In the genomic region with DNA sequence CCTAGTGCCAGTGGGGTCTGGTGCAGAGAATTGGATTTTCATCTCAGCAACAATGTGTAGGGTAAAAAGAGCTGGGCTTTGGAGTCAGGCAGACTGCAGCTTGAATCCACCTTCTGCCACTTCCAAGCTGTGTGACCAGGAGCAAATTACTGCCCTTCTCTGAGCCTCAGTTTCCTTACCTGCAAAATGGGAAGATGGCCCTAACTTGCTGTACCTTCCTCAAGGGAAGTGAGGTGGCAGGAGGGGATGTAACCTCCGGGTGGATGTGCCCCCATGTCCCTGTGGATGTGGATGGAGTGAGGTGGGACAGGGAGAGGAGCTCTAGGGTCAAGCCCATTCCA, we compare ENCODE assay signal across 20 cellular contexts.
DNase-seq lines count a peak whose midpoint lies in the region; ATAC-seq and TF ChIP-seq lines count a peak whose summit lies in the region.
"Had no signal": no experiment of that assay in that cellular context is flagged by ENCODE, and none has a peak within 500 bp of the region (broad histone marks: within the 10 kb centered on the region; RNA-seq: fewer than 3 reads in every experiment).

No MANE protein-coding gene starts in this region.

- peaks cover 93% of the 10 kb centered on the region for H3K27me3 ChIP-seq in neural progenitor cell

- H3K36me3 ChIP-seq in neural progenitor cell: no peaks in the 10 kb centered on the region
- H3K36me3 ChIP-seq: esophagus squamous epithelium, upper lobe of right lung had no signal

- no peaks in the 10 kb centered on the region for H3K79me2 ChIP-seq in neural progenitor cell (ENCODE audit: low read depth)
- H3K79me2 ChIP-seq: parathyroid adenoma had no signal

- H4K20me1 ChIP-seq in neural progenitor cell (ENCODE audit: low read depth): peaks cover 18% of the 10 kb centered on the region

- H3K4me3 Mint-ChIP-seq in activated T-cell treated with anti-CD3 and anti-CD28 coated beads, Interleukin-2, amount 50 U/mL, for 24 hours: peak overlapping the region; percentile 11
- H3K4me3 Mint-ChIP-seq in T-cell (peak overlapping the region; percentile 63 to 74 (median 67)), neural progenitor cell (no peak overlapping the region)
- peak overlapping the region; percentile 59 to 75 for H3K4me3 Mint-ChIP-seq in effector memory CD8-positive, alpha-beta T cell

- H2AFZ ChIP-seq in neural progenitor cell (replicated peaks): no peak overlapping the region

- H3K4me1 ChIP-seq in neural progenitor cell: peaks cover 14% of the 10 kb centered on the region
- H3K4me1 ChIP-seq: parathyroid adenoma had no signal

- POLR2A ChIA-PET in T-cell (lab: Charles Lee): no interaction called here

- H3K4me1 Mint-ChIP-seq in activated T-cell treated with anti-CD3 and anti-CD28 coated beads, Interleukin-2, amount 50 U/mL, for 24 hours (ENCODE audit: low read depth): peaks cover 61% of the 10 kb centered on the region
- H3K4me1 Mint-ChIP-seq in T-cell (peaks cover 63 to 70% (median 69%) of the 10 kb centered on the region in 3 donors), neural progenitor cell (peaks cover 20% of the 10 kb centered on the region)
- peaks cover 22 to 41% of the 10 kb centered on the region in 2 donors for H3K4me1 Mint-ChIP-seq in effector memory CD8-positive, alpha-beta T cell (ENCODE audit: low read depth in 2 of 2)

- peaks cover 7% of the 10 kb centered on the region for H3K27me3 Mint-ChIP-seq in activated T-cell treated with anti-CD3 and anti-CD28 coated beads, Interleukin-2, amount 50 U/mL, for 24 hours
- H3K27me3 Mint-ChIP-seq in T-cell: peaks cover 0 to 7% of the 10 kb centered on the region in 2 donors
- peaks cover 25 to 49% of the 10 kb centered on the region in 2 donors for H3K27me3 Mint-ChIP-seq in effector memory CD8-positive, alpha-beta T cell
- H3K27me3 Mint-ChIP-seq in neural progenitor cell (ENCODE audit: insufficient read depth, low read depth): peaks cover 45% of the 10 kb centered on the region

- peaks cover 2% of the 10 kb centered on the region for H3K36me3 Mint-ChIP-seq in activated T-cell treated with anti-CD3 and anti-CD28 coated beads, Interleukin-2, amount 50 U/mL, for 24 hours (ENCODE audit: low read depth)
- H3K36me3 Mint-ChIP-seq in T-cell: peaks cover 14% of the 10 kb centered on the region
- H3K36me3 Mint-ChIP-seq in effector memory CD8-positive, alpha-beta T cell (ENCODE audit: insufficient read depth): peaks cover 12% of the 10 kb centered on the region
- H3K36me3 Mint-ChIP-seq in neural progenitor cell: no peaks in the 10 kb centered on the region

- peaks cover 10% of the 10 kb centered on the region for H3F3A ChIP-seq in neural progenitor cell (ENCODE audit: low read depth)

- no peak for TF ChIP-seq CTCF in neural progenitor cell (IDR thresholded peaks at IDR 0.05)

- H3K9ac ChIP-seq in neural progenitor cell: no peak overlapping the region
- H3K9ac ChIP-seq: parathyroid adenoma had no signal

- H3K9me3 ChIP-seq in neural progenitor cell (ENCODE audit: low read depth): no peaks in the 10 kb centered on the region
- H3K9me3 ChIP-seq: body of pancreas, esophagus squamous epithelium, mucosa of descending colon, upper lobe of right lung had no signal

- CTCF ChIA-PET in T-cell (lab: Charles Lee): interaction anchor here in 1 of 2 donors (0.6 kb wide), 1 partner anchor 84 kb away, joined by 3 read pairs; no protein-coding TSS in a partner anchor

- H3K27ac ChIP-seq in neural progenitor cell: no peak overlapping the region
- H3K27ac ChIP-seq: body of pancreas, esophagus squamous epithelium, parathyroid adenoma, upper lobe of right lung had no signal

- ATAC-seq in T-cell (replicated peaks in 1 of 4): no peak
- ATAC-seq in effector memory CD8-positive, alpha-beta T cell (replicated peaks): no peak
- ATAC-seq in GM21360 (IDR thresholded peaks at IDR 0.05; ENCODE audit: unreplicated experiment): no peak
- ATAC-seq: left colon, mucosa of descending colon, upper lobe of right lung had no signal

- H3K9me3 Mint-ChIP-seq in activated T-cell treated with anti-CD3 and anti-CD28 coated beads, Interleukin-2, amount 50 U/mL, for 24 hours: no peaks in the 10 kb centered on the region
- H3K9me3 Mint-ChIP-seq in T-cell: no peaks in the 10 kb centered on the region
- no peaks in the 10 kb centered on the region for H3K9me3 Mint-ChIP-seq in effector memory CD8-positive, alpha-beta T cell
- no peaks in the 10 kb centered on the region for H3K9me3 Mint-ChIP-seq in neural progenitor cell

- peak overlapping the region; percentile 81 for H3K4me2 ChIP-seq in neural progenitor cell

- no peak overlapping the region for H3K27ac Mint-ChIP-seq in activated T-cell treated with anti-CD3 and anti-CD28 coated beads, Interleukin-2, amount 50 U/mL, for 24 hours
- H3K27ac Mint-ChIP-seq in T-cell (peak overlapping the region; percentile 80 to 81), neural progenitor cell (no peak overlapping the region)
- H3K27ac Mint-ChIP-seq in effector memory CD8-positive, alpha-beta T cell: no peak overlapping the region

- no peak for DNase-seq in activated T-cell treated with anti-CD3 and anti-CD28 coated beads, Interleukin-2, amount 50 U/mL, for 24 hours
- DNase-seq in activated T-cell treated with anti-CD3 and anti-CD28 coated beads, Interleukin-2, amount 50 U/mL, for 48 hours: no peak
- DNase-seq in T-cell (no peak), neural progenitor cell (ENCODE audit: low spot score) (no peak), Ammon's horn (ENCODE audit: low spot score) (no peak), NCI-H526 (lab: John Stamatoyannopoulos, UW) (no peak)
- no peak for DNase-seq in effector memory CD8-positive, alpha-beta T cell
- DNase-seq: body of pancreas, COR-L47, dermis blood vessel endothelial cell, esophagus squamous epithelium, HCEC 1CT, IMR-90, mucosa of descending colon, NCI-H748 treated with DMSO at 0.1 percent for 48 hours, SW 1271, upper lobe of right lung had no signal

- no peak overlapping the region for H3K4me3 ChIP-seq in neural progenitor cell
- H3K4me3 ChIP-seq: body of pancreas, mucosa of descending colon had no signal

Comparison
In these comparisons a context has a peak if more than half of its experiments do, and no peak if none do; other contexts are left out.
1. H3K27ac Mint-ChIP-seq: peak in T-cell (2 of 2); none in activated T-cell treated with anti-CD3 and anti-CD28 coated beads, Interleukin-2, amount 50 U/mL, for 24 hours (single experiment), effector memory CD8-positive, alpha-beta T cell (0 of 2) and neural progenitor cell (single experiment).